8 cellular contexts compared by ENCODE assay signal in the genomic region with DNA sequence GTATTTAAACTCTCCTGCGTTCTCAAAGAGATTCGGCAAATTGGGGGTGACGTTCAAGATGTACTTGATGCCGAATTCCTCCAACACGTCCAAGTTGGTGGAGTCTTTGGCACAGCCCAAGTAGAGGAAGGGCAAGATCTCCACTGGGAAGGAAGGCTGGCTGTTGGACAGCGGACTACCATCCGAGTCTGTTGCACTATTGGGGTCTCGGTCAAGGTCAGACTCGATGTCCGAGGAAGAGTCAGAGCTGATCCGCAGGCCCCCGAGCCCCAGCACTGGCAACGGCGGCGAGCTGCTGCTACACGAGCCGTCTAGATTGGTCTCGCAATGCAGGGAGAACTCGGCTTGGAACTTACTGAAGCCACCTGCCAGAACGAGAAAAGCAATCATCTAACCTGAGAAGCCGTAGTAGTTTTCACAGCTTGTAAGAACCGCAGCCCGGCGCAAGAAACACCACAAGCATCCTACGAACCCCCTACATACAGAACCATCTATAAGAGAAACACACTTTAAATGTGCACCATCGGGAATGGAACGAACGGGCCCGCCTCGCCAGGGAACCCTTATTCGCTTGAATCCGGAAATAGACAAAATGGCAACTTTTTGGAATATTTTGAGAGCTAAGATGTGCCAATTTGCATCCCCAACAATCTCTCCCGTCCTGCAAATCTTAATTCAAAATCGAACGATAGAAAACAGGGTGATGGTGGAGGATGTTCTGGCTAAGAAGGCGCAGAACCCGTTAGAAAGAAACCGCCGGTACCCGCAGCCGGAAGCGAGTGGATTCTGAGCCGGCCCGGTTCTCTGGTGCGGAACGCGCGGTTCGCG. TPM values are rescaled to one million over a fixed set of nuclear protein-coding genes. Genes with fewer than 3 reads are reported as not detected.
DNase-seq lines count a peak whose midpoint lies in the region; FAIRE-seq and TF ChIP-seq lines count a peak whose summit lies in the region.

No MANE protein-coding gene starts in this region.

- H3K4me3 Mint-ChIP-seq in brain: peak overlapping the region; percentile 85 to 95 (median 88)

- no peaks in the 10 kb centered on the region for H3K9me3 Mint-ChIP-seq in brain

- H3K27me3 Mint-ChIP-seq in brain: peaks cover 70% of the 10 kb centered on the region

- peaks cover 10% of the 10 kb centered on the region for H3K4me1 ChIP-seq in NT2/D1 (ENCODE audit: insufficient read depth, insufficient read length)

- no peak for FAIRE-seq in D721Med (lab: Jason Lieb, UNC)

- peaks cover 66% of the 10 kb centered on the region for H3K4me1 Mint-ChIP-seq in brain

- DNase-seq in ELF-1 (ENCODE audit: low read depth, low spot score) (peak; percentile 50), NT2/D1 (ENCODE audit: low read depth, low spot score) (no peak), kidney epithelial cell (ENCODE audit: low read depth) (no peak), D721Med (ENCODE audit: insufficient read length, low spot score) (no peak), DMS153 (lab: John Stamatoyannopoulos, UW) (no peak), ecto neural progenitor cell (ENCODE audit: low spot score) (no peak)
- peak; percentile 17 for DNase-seq in stimulated activated naive CD4-positive, alpha-beta T cell treated with Interleukin-2 at 50 U/mL for 16 hours (lab: John Stamatoyannopoulos, UW)

- H3K36me3 ChIP-seq in NT2/D1 (ENCODE audit: insufficient read depth, insufficient read length, low read length) (peaks cover 11% of the 10 kb centered on the region), kidney epithelial cell (ENCODE audit: control insufficient read depth, insufficient read depth, low read length) (peaks cover 3% of the 10 kb centered on the region)

- H3K9me3 ChIP-seq in NT2/D1 (ENCODE audit: insufficient read depth, low read length): no peaks in the 10 kb centered on the region

- TF ChIP-seq CTCF in brain (conservative IDR thresholded peaks at IDR 0.05) (no peak), kidney epithelial cell (IDR thresholded peaks at IDR 0.05; ENCODE audit: insufficient read depth, low read length, poor library complexity, severe bottlenecking) (no peak), D721Med (IDR thresholded peaks at IDR 0.05; ENCODE audit: insufficient read depth, missing control alignments) (no peak)

- H3K4me3 ChIP-seq in NT2/D1 (ENCODE audit: insufficient read length, low read depth) (peak overlapping the region; percentile 69), kidney epithelial cell (ENCODE audit: low read depth, low read length) (peak overlapping the region; percentile 99)

- H3K36me3 Mint-ChIP-seq in brain: peaks cover 25% of the 10 kb centered on the region

- peak overlapping the region; percentile 70 for H3K9ac ChIP-seq in NT2/D1 (ENCODE audit: insufficient read length, low read depth)

- peaks cover 81% of the 10 kb centered on the region for H3K27me3 ChIP-seq in NT2/D1 (ENCODE audit: insufficient read depth, insufficient read length)
- H3K27me3 ChIP-seq in kidney epithelial cell (ENCODE audit: control insufficient read depth, insufficient read depth, low read length): no peaks in the 10 kb centered on the region

- H3K27ac Mint-ChIP-seq in brain: peak overlapping the region; percentile 84 to 98 (median 94)

RNA-seq across cellular contexts. Expression of a gene that starts 1.4 kb away (rescaled TPM):
- polyA plus RNA-seq in brain (ENCODE audit: insufficient read depth, low read depth, low replicate concordance): 14.8 TPM
- 43.1 and 64.5 TPM in 2 replicates for total RNA-seq in kidney epithelial cell

Comparison
In these comparisons a context has a peak if more than half of its experiments do, and no peak if none do; other contexts are left out.
1. DNase-seq: peak in ELF-1 (single experiment) and stimulated activated naive CD4-positive, alpha-beta T cell treated with Interleukin-2 at 50 U/mL for 16 hours (single experiment); none in NT2/D1 (single experiment), kidney epithelial cell (single experiment), D721Med (single experiment), DMS153 (single experiment) and ecto neural progenitor cell (single experiment).